1 cellular context compared by ENCODE assay signal in the genomic region with DNA sequence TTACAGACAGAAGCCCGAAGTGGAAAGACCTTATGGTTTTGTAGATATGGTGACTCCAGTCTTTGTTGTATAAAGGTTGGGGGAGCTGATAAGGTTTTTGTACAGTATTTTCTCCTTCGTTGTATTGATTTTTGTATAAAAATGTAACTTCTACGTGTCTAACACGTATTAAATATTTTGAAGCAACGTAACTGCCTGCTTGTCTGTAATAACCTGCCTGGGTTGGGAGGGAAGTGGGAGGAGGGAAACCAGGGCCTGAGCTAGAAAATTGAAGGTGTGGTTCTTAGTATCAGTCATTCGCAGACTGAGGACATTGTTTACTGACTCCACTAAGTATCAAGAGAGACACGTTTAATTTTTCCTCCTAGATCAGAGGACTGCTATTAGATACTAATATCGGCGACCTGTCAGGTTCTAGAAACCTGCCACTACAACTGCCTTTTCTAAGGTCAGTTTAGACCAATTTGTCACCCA.
A peak's percentile ranks its signal among the peaks of the same experiment; 100 is the strongest.
TF ChIP-seq lines count a peak whose summit lies in the region.

No MANE protein-coding gene starts in this region.

TF ChIP-seq in K562, 482 proteins besides CTCF, POLR2A, EP300 and RAD21 (continues in another document):
- no peak for TF ChIP-seq POLR2H (tag; IDR thresholded peaks at IDR 0.05; ENCODE audit: low read depth)
- TF ChIP-seq MXI1 (IDR thresholded peaks at IDR 0.05; ENCODE audit: low read depth, low read length) = 0 out of 2 replicates have a peak, but pooled peaks have one; percentile 16
- TF ChIP-seq BHLHE40 (IDR thresholded peaks at IDR 0.05; ENCODE audit: low read length) = 0 out of 2 replicates have a peak, but pooled peaks have one; percentile 12
- TF ChIP-seq, protein P1, sequence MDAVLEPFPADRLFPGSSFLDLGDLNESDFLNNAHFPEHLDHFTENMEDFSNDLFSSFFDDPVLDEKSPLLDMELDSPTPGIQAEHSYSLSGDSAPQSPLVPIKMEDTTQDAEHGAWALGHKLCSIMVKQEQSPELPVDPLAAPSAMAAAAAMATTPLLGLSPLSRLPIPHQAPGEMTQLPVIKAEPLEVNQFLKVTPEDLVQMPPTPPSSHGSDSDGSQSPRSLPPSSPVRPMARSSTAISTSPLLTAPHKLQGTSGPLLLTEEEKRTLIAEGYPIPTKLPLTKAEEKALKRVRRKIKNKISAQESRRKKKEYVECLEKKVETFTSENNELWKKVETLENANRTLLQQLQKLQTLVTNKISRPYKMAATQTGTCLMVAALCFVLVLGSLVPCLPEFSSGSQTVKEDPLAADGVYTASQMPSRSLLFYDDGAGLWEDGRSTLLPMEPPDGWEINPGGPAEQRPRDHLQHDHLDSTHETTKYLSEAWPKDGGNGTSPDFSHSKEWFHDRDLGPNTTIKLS (IDR thresholded peaks at IDR 0.05; ENCODE audit: borderline replicate concordance, low read depth) = peak; percentile 24; the same call in 1 of the 2 replicates
- TF ChIP-seq GATAD2A (IDR thresholded peaks at IDR 0.05) = peak; percentile 39; the same call in 1 of the 2 replicates
- peak; percentile 76 for TF ChIP-seq CBFA2T2 (conservative IDR thresholded peaks at IDR 0.05)
- peak in 1 of 2 experiments; percentile 64; a peak in 1 of 4 replicates for TF ChIP-seq SIN3A (IDR thresholded peaks at IDR 0.05; ENCODE audit: borderline replicate concordance in 2 of 2, control insufficient read depth in 1 of 2, low read depth in 2 of 2, low read length in 2 of 2)
- TF ChIP-seq, protein P2, sequence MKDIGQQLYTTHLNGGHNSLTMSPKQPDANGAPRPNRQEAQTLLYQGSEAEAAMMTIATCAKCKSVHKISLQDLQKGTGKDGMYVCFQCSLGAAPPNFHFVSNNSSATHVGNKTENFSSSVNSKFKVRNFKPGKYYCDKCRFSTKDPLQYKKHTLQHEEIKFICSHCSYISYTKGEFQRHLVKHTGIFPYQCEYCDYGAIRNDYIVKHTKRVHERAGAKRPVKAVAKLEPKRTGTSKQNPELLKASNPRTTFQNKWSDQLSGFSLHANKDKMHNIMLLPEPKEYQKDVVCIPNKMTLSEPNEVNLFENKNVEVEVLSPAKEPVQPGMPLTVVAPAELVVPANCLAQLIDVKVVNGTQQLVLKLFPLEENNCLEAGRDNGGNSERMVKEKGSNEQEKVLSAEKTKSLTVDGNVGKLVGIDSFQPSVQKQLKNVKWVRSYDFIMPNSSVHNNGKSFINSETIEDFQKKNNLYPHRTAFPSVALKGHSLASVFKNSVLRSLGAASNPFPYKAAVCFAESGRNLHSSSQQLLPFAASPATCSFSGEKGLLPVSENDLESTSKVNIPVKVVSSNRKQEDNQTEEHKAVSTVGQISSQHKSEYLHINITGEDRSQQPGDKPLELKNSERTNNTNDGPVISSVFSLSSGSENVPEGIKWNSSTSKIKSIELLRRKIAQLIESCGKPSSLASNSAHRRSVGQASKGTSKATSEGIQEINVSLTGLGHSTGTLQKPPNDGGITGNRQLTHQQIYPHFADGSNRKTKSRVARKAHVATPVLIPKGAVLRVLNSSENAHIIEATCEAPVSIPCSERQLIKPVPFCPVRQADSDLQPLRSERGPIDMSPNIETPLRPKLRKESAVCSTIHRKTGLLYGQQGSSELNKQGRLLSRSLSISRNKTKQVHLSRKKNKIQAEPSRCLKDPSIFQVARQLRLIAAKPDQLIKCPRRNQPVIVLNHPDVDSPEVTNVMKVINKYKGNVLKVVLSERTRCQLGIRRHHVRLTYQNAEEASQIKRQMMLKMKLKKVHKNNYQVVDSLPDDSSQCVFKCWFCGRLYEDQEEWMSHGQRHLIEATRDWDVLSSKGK (CRISPR knock-in tag; IDR thresholded peaks at IDR 0.05) = no peak
- peak; percentile 82 for TF ChIP-seq TEAD4 (IDR thresholded peaks at IDR 0.05; ENCODE audit: low read length)
- TF ChIP-seq TEAD4 (CRISPR knock-in tag; IDR thresholded peaks at IDR 0.05; ENCODE audit: borderline replicate concordance) = no peak
- no peak for TF ChIP-seq CHD4 (IDR thresholded peaks at IDR 0.05; ENCODE audit: insufficient read depth, insufficient replicate concordance, low read depth, low read length, poor library complexity, severe bottlenecking)
- peak; percentile 53; the same call in 1 of the 2 replicates for TF ChIP-seq SMARCE1 (IDR thresholded peaks at IDR 0.05)
- TF ChIP-seq, protein P3, sequence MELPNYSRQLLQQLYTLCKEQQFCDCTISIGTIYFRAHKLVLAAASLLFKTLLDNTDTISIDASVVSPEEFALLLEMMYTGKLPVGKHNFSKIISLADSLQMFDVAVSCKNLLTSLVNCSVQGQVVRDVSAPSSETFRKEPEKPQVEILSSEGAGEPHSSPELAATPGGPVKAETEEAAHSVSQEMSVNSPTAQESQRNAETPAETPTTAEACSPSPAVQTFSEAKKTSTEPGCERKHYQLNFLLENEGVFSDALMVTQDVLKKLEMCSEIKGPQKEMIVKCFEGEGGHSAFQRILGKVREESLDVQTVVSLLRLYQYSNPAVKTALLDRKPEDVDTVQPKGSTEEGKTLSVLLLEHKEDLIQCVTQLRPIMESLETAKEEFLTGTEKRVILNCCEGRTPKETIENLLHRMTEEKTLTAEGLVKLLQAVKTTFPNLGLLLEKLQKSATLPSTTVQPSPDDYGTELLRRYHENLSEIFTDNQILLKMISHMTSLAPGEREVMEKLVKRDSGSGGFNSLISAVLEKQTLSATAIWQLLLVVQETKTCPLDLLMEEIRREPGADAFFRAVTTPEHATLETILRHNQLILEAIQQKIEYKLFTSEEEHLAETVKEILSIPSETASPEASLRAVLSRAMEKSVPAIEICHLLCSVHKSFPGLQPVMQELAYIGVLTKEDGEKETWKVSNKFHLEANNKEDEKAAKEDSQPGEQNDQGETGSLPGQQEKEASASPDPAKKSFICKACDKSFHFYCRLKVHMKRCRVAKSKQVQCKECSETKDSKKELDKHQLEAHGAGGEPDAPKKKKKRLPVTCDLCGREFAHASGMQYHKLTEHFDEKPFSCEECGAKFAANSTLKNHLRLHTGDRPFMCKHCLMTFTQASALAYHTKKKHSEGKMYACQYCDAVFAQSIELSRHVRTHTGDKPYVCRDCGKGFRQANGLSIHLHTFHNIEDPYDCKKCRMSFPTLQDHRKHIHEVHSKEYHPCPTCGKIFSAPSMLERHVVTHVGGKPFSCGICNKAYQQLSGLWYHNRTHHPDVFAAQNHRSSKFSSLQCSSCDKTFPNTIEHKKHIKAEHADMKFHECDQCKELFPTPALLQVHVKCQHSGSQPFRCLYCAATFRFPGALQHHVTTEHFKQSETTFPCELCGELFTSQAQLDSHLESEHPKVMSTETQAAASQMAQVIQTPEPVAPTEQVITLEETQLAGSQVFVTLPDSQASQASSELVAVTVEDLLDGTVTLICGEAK (IDR thresholded peaks at IDR 0.05) = 0 out of 2 replicates have a peak, but pooled peaks have one; percentile 14
- TF ChIP-seq, protein P3 (CRISPR knock-in tag; IDR thresholded peaks at IDR 0.05) = no peak
- peak; percentile 58; the same call in 1 of the 2 replicates for TF ChIP-seq BACH1 (tag; IDR thresholded peaks at IDR 0.05)
- peak; percentile 83 for TF ChIP-seq DACH1 (IDR thresholded peaks at IDR 0.05; ENCODE audit: partially characterized antibody)
- TF ChIP-seq, protein P4, sequence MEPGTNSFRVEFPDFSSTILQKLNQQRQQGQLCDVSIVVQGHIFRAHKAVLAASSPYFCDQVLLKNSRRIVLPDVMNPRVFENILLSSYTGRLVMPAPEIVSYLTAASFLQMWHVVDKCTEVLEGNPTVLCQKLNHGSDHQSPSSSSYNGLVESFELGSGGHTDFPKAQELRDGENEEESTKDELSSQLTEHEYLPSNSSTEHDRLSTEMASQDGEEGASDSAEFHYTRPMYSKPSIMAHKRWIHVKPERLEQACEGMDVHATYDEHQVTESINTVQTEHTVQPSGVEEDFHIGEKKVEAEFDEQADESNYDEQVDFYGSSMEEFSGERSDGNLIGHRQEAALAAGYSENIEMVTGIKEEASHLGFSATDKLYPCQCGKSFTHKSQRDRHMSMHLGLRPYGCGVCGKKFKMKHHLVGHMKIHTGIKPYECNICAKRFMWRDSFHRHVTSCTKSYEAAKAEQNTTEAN (CRISPR knock-in tag; IDR thresholded peaks at IDR 0.05) = no peak
- TF ChIP-seq MYC (IDR thresholded peaks at IDR 0.05; ENCODE audit: low read depth, low read length) = 0 out of 2 replicates have a peak, but pooled peaks have one; percentile 6
- no peak for TF ChIP-seq MYC (CRISPR knock-in tag; IDR thresholded peaks at IDR 0.05; ENCODE audit: borderline replicate concordance, low read depth)
- TF ChIP-seq DPF2 (IDR thresholded peaks at IDR 0.05) = peak; percentile 87
- no peak for TF ChIP-seq TCFL5 (CRISPR knock-in tag; conservative IDR thresholded peaks at IDR 0.05)
- TF ChIP-seq SMARCA4 (IDR thresholded peaks at IDR 0.05) = peak; percentile 82
- peak; percentile 76 for TF ChIP-seq TCF3 (CRISPR knock-in tag; IDR thresholded peaks at IDR 0.05)
- peak; percentile 82 for TF ChIP-seq NCOR1 (IDR thresholded peaks at IDR 0.05)
- TF ChIP-seq SMAD1 (IDR thresholded peaks at IDR 0.05; ENCODE audit: low read depth, low read length, partially characterized antibody) = no peak
- peak; percentile 67 for TF ChIP-seq MTA2 (IDR thresholded peaks at IDR 0.05; ENCODE audit: low read depth)
- TF ChIP-seq CREM (IDR thresholded peaks at IDR 0.05; ENCODE audit: low read depth) = peak; percentile 27; the same call in 1 of the 2 replicates
- peak; percentile 1; the same call in 1 of the 2 replicates for TF ChIP-seq GTF2E2 (tag; IDR thresholded peaks at IDR 0.05)
- peak in 1 of 2 experiments; percentile 57; a peak in 1 of 4 replicates for TF ChIP-seq NONO (IDR thresholded peaks at IDR 0.05; ENCODE audit: low read depth in 2 of 2, low read length in 1 of 2)
- TF ChIP-seq, protein P5, sequence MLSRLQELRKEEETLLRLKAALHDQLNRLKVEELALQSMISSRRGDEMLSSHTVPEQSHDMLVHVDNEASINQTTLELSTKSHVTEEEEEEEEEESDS (CRISPR knock-in tag; IDR thresholded peaks at IDR 0.05) = no peak
- TF ChIP-seq TBL1XR1 (IDR thresholded peaks at IDR 0.05; ENCODE audit: low read length in 2 of 2) = no peak; a peak in 2 of 4 replicates
- TF ChIP-seq ARID1B (IDR thresholded peaks at IDR 0.05) = peak; percentile 90
- TF ChIP-seq HDAC2 (IDR thresholded peaks at IDR 0.05) = 0 out of 2 replicates have a peak, but pooled peaks have one; percentile 10
- TF ChIP-seq, protein P6, sequence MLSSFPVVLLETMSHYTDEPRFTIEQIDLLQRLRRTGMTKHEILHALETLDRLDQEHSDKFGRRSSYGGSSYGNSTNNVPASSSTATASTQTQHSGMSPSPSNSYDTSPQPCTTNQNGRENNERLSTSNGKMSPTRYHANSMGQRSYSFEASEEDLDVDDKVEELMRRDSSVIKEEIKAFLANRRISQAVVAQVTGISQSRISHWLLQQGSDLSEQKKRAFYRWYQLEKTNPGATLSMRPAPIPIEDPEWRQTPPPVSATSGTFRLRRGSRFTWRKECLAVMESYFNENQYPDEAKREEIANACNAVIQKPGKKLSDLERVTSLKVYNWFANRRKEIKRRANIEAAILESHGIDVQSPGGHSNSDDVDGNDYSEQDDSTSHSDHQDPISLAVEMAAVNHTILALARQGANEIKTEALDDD (IDR thresholded peaks at IDR 0.05) = 0 out of 2 replicates have a peak, but pooled peaks have one; percentile 26
- TF ChIP-seq POLR2AphosphoS5 (IDR thresholded peaks at IDR 0.05; ENCODE audit: control insufficient read depth, insufficient read depth, low read depth, low read length) = peak; percentile 25; the same call in 1 of the 2 replicates
- peak in 1 of 2 experiments; percentile 33; a peak in 1 of 4 replicates for TF ChIP-seq KDM1A (IDR thresholded peaks at IDR 0.05)
- TF ChIP-seq, protein P7, sequence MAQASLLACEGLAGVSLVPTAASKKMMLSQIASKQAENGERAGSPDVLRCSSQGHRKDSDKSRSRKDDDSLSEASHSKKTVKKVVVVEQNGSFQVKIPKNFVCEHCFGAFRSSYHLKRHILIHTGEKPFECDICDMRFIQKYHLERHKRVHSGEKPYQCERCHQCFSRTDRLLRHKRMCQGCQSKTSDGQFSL (CRISPR knock-in tag; IDR thresholded peaks at IDR 0.05) = no peak
- TF ChIP-seq, protein P7 (tag; IDR thresholded peaks at IDR 0.05) = 0 out of 4 replicates have a peak, but pooled peaks of 1 of the 2 experiments have one; percentile 35
- TF ChIP-seq CREB1 (IDR thresholded peaks at IDR 0.05) = peak; percentile 55
- no peak for TF ChIP-seq CREB1 (CRISPR knock-in tag; IDR thresholded peaks at IDR 0.05)
- TF ChIP-seq ZNF76 (CRISPR knock-in tag; IDR thresholded peaks at IDR 0.05; ENCODE audit: borderline replicate concordance) = no peak
- TF ChIP-seq PML (IDR thresholded peaks at IDR 0.05; ENCODE audit: low read length) = peak; percentile 43; the same call in 1 of the 2 replicates
- no peak for TF ChIP-seq RBM14 (IDR thresholded peaks at IDR 0.05; ENCODE audit: borderline replicate concordance, insufficient read depth, low read depth, low read length)
- TF ChIP-seq ZNF175 (CRISPR knock-in tag; IDR thresholded peaks at IDR 0.05; ENCODE audit: low read depth) = 0 out of 2 replicates have a peak, but pooled peaks have one; percentile 9
- 0 out of 2 replicates have a peak, but pooled peaks have one; percentile 17 for TF ChIP-seq EP400 (IDR thresholded peaks at IDR 0.05)
- TF ChIP-seq TAL1 (IDR thresholded peaks at IDR 0.05) = peak; percentile 86
- TF ChIP-seq NFE2 (IDR thresholded peaks at IDR 0.05; ENCODE audit: low read depth) = no peak
- peak; percentile 51 for TF ChIP-seq KDM5B (IDR thresholded peaks at IDR 0.05; ENCODE audit: insufficient replicate concordance, low read depth, low read length)
- TF ChIP-seq ZNF696 (CRISPR knock-in tag; conservative IDR thresholded peaks at IDR 0.05) = 0 out of 2 replicates have a peak, but pooled peaks have one; percentile 18
